In genomic region chr7:14841086-14841485, GRCh38 we compare ENCODE assay signal across 21 cellular contexts.
DNase-seq lines count a peak whose midpoint lies in the region; ATAC-seq and TF ChIP-seq lines count a peak whose summit lies in the region.
"Had no signal": no experiment of that assay in that cellular context is flagged by ENCODE, and none has a peak within 500 bp of the region (broad histone marks: within the 10 kb centered on the region; RNA-seq: fewer than 3 reads in every experiment).

No MANE protein-coding gene starts in this region.

- H3K9ac ChIP-seq in SK-N-SH (no peak overlapping the region; the same call in 1 of the 2 replicates), smooth muscle cell (ENCODE audit: low read depth) (no peak overlapping the region)
- H3K9ac ChIP-seq: BLaER1 treated with 17β-estradiol and CSF1 and Interleukin-3, amounts not matched to agents 10 nM and 100 nM had no signal

- H2AFZ ChIP-seq in SK-N-SH (ENCODE audit: low read depth) (peak overlapping the region; percentile 74; the same call in 1 of the 2 replicates), osteoblast (ENCODE audit: low read length) (peak overlapping the region; percentile 43), smooth muscle cell (ENCODE audit: low read depth) (peak overlapping the region; percentile 17)

- DNase-seq in SK-N-SH (no peak), caudate nucleus (lab: John Stamatoyannopoulos, UW) (no peak), osteoblast (ENCODE audit: insufficient read length, low spot score, missing footprints) (no peak), smooth muscle cell (lab: John Stamatoyannopoulos, UW; ENCODE audit: unreplicated experiment) (no peak), amniotic stem cell (lab: John Stamatoyannopoulos, UW) (no peak), DMS53 treated with DMSO at 0.1 percent for 48 hours (lab: John Stamatoyannopoulos, UW; ENCODE audit: unreplicated experiment) (no peak)
- DNase-seq: ACHN; AML-193; BE2C; CD4-positive, alpha-beta T cell; COR-L47; DMS153; DMS79; GDM1; GOT3 had no signal

- H3K27me3 ChIP-seq in SK-N-SH (ENCODE audit: insufficient read depth) (no peaks in the 10 kb centered on the region), osteoblast (ENCODE audit: insufficient read depth, low read length) (no peaks in the 10 kb centered on the region), smooth muscle cell (ENCODE audit: low read depth) (no peaks in the 10 kb centered on the region)
- H3K27me3 ChIP-seq: BE2C; BLaER1 treated with 17β-estradiol and CSF1 and Interleukin-3, amounts not matched to agents 10 nM and 100 nM had no signal

- CTCF ChIA-PET in SK-N-SH (lab: Yijun Ruan, JAX): interaction anchor here (0.6 to 0.9 kb wide), 2 partner anchors 11 to 122 kb away, joined by 3 to 4 read pairs; no protein-coding TSS in a partner anchor

- H3K4me2 ChIP-seq in SK-N-SH (peak overlapping the region; percentile 30), osteoblast (ENCODE audit: insufficient read depth, low read length) (peak overlapping the region; percentile 31), smooth muscle cell (no peak overlapping the region)
- H3K4me2 ChIP-seq: BLaER1 treated with 17β-estradiol and CSF1 and Interleukin-3, amounts not matched to agents 10 nM and 100 nM had no signal

- no peak for TF ChIP-seq RAD21 in SK-N-SH (IDR thresholded peaks at IDR 0.05; ENCODE audit: low read length)

- H3K36me3 ChIP-seq in SK-N-SH (replicated peaks in 1 of 2; ENCODE audit: control insufficient read depth in 1 of 2, insufficient read depth in 2 of 2, low read length in 1 of 2) (no peaks in the 10 kb centered on the region), osteoblast (ENCODE audit: insufficient read depth, low read length) (no peaks in the 10 kb centered on the region), smooth muscle cell (ENCODE audit: low read depth) (no peaks in the 10 kb centered on the region)
- H3K36me3 ChIP-seq: BE2C; BLaER1 treated with 17β-estradiol and CSF1 and Interleukin-3, amounts not matched to agents 10 nM and 100 nM; HAP-1 had no signal

- ATAC-seq in SK-N-SH treated with all-trans-retinoic acid at 6 μM for 48 hours (no peak), HG03442 (IDR thresholded peaks at IDR 0.05; ENCODE audit: unreplicated experiment) (no peak)
- ATAC-seq: GM12878 had no signal

- no peak for TF ChIP-seq CTCF in SK-N-SH (IDR thresholded peaks at IDR 0.05)
- TF ChIP-seq CTCF in osteoblast (IDR thresholded peaks at IDR 0.05; ENCODE audit: extremely low read depth, low read depth, low read length): no peak
- TF ChIP-seq CTCF in smooth muscle cell (IDR thresholded peaks at IDR 0.05; ENCODE audit: borderline replicate concordance, insufficient read depth, poor library complexity, severe bottlenecking): no peak

- H4K20me1 ChIP-seq in SK-N-SH (ENCODE audit: insufficient read depth) (no peaks in the 10 kb centered on the region), osteoblast (ENCODE audit: insufficient read depth, low read length) (no peaks in the 10 kb centered on the region), smooth muscle cell (ENCODE audit: low read depth) (no peaks in the 10 kb centered on the region)
- H4K20me1 ChIP-seq: BLaER1 treated with 17β-estradiol and CSF1 and Interleukin-3, amounts not matched to agents 10 nM and 100 nM had no signal

- WGBS in SK-N-SH (ENCODE audit: low lambda C conversion rate): 81% methylated on average over 2 of the region's 2 CpGs
- WGBS in smooth muscle cell (ENCODE audit: low lambda C conversion rate): 94% methylated on average over 2 of the region's 2 CpGs

- no peak for TF ChIP-seq EP300 in SK-N-SH (IDR thresholded peaks at IDR 0.05; ENCODE audit: borderline replicate concordance in 1 of 2, low read depth in 1 of 2, low read length in 1 of 2)

- peaks cover 33% of the 10 kb centered on the region for H3F3A ChIP-seq in SK-N-SH (replicated peaks; ENCODE audit: insufficient read depth)
- H3F3A ChIP-seq in smooth muscle cell (ENCODE audit: low read depth): no peaks in the 10 kb centered on the region

- 0 out of 4 replicates have a peak overlapping the region, but pooled peaks of 1 of the 2 experiments have one; percentile 9 for H3K4me3 ChIP-seq in SK-N-SH (ENCODE audit: low read depth in 2 of 2, low read length in 1 of 2)
- no peak overlapping the region for H3K4me3 ChIP-seq in osteoblast (ENCODE audit: insufficient read depth, low read length)
- H3K4me3 ChIP-seq in smooth muscle cell: no peak overlapping the region
- H3K4me3 ChIP-seq: BLaER1 treated with 17β-estradiol and CSF1 and Interleukin-3, amounts not matched to agents 10 nM and 100 nM; GM12878; HAP-1 had no signal

- no peaks in the 10 kb centered on the region for H3K9me2 ChIP-seq in SK-N-SH

- POLR2A ChIA-PET in SK-N-SH (lab: Yijun Ruan, JAX): no interaction called here

- peaks cover 7 to 41% of the 10 kb centered on the region in 2 experiments; a peak in 3 of 4 replicates for H3K4me1 ChIP-seq in SK-N-SH (ENCODE audit: control insufficient read depth in 1 of 2, insufficient read depth in 2 of 2, low read depth in 1 of 2, low read length in 1 of 2)
- peaks cover 47% of the 10 kb centered on the region for H3K4me1 ChIP-seq in osteoblast (ENCODE audit: insufficient read depth, low read length)
- peaks cover 4% of the 10 kb centered on the region for H3K4me1 ChIP-seq in smooth muscle cell (ENCODE audit: low read depth)
- H3K4me1 ChIP-seq: BLaER1 treated with 17β-estradiol and CSF1 and Interleukin-3, amounts not matched to agents 10 nM and 100 nM; HAP-1 had no signal

- H3K79me2 ChIP-seq in SK-N-SH (ENCODE audit: insufficient read depth) (no peaks in the 10 kb centered on the region), osteoblast (ENCODE audit: insufficient read depth, low read length) (no peaks in the 10 kb centered on the region), smooth muscle cell (ENCODE audit: low read depth) (no peaks in the 10 kb centered on the region)

- H3K27ac ChIP-seq in SK-N-SH (ENCODE audit: low read depth in 2 of 2, low read length in 1 of 2): peak overlapping the region in 1 of 2 experiments; percentile 62; a peak in 2 of 4 replicates
- peak overlapping the region; percentile 41 for H3K27ac ChIP-seq in caudate nucleus (ENCODE audit: low read depth, low read length)
- peak overlapping the region; percentile 68 for H3K27ac ChIP-seq in osteoblast (ENCODE audit: low read depth, low read length)
- H3K27ac ChIP-seq in smooth muscle cell (ENCODE audit: low read depth): no peak overlapping the region
- H3K27ac ChIP-seq: 22Rv1; BLaER1 treated with 17β-estradiol and CSF1 and Interleukin-3, amounts not matched to agents 10 nM and 100 nM had no signal

- no peaks in the 10 kb centered on the region for H3K9me3 ChIP-seq in SK-N-SH
- no peaks in the 10 kb centered on the region for H3K9me3 ChIP-seq in osteoblast (ENCODE audit: low read depth, low read length)
- no peaks in the 10 kb centered on the region for H3K9me3 ChIP-seq in smooth muscle cell (replicated peaks; ENCODE audit: low read depth)
- H3K9me3 ChIP-seq: BE2C; BLaER1 treated with 17β-estradiol and CSF1 and Interleukin-3, amounts not matched to agents 10 nM and 100 nM; HAP-1 had no signal

TF ChIP-seq in SK-N-SH, 30 proteins besides CTCF, POLR2A, EP300 and RAD21:
- TF ChIP-seq JUND (IDR thresholded peaks at IDR 0.05) (no peak), FOSL2 (IDR thresholded peaks at IDR 0.05; ENCODE audit: borderline replicate concordance, low read depth) (no peak; the same call in 1 of the 2 replicates), TAF1 (IDR thresholded peaks at IDR 0.05; ENCODE audit: borderline replicate concordance, low read depth, low read length) (no peak), FOXJ3 (CRISPR knock-in tag; IDR thresholded peaks at IDR 0.05) (no peak)
- TF ChIP-seq, protein P1, sequence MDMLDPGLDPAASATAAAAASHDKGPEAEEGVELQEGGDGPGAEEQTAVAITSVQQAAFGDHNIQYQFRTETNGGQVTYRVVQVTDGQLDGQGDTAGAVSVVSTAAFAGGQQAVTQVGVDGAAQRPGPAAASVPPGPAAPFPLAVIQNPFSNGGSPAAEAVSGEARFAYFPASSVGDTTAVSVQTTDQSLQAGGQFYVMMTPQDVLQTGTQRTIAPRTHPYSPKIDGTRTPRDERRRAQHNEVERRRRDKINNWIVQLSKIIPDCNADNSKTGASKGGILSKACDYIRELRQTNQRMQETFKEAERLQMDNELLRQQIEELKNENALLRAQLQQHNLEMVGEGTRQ (IDR thresholded peaks at IDR 0.05; ENCODE audit: borderline replicate concordance, low read depth, low read length): no peak

TF ChIP-seq in SK-N-SH treated with all-trans-retinoic acid at 6 μM for 48 hours, 23 proteins besides CTCF, POLR2A, EP300 and RAD21:
- TF ChIP-seq TCF4 (CRISPR knock-in tag; IDR thresholded peaks at IDR 0.05; ENCODE audit: borderline replicate concordance) (no peak), ZNF565 (CRISPR knock-in tag; conservative IDR thresholded peaks at IDR 0.05; ENCODE audit: low read depth) (no peak), ARNTL (CRISPR knock-in tag; IDR thresholded peaks at IDR 0.05; ENCODE audit: borderline replicate concordance, low read depth) (no peak), CSDC2 (CRISPR knock-in tag; IDR thresholded peaks at IDR 0.05) (no peak), ZNF70 (CRISPR knock-in tag; IDR thresholded peaks at IDR 0.05) (no peak)
- TF ChIP-seq, protein P2, sequence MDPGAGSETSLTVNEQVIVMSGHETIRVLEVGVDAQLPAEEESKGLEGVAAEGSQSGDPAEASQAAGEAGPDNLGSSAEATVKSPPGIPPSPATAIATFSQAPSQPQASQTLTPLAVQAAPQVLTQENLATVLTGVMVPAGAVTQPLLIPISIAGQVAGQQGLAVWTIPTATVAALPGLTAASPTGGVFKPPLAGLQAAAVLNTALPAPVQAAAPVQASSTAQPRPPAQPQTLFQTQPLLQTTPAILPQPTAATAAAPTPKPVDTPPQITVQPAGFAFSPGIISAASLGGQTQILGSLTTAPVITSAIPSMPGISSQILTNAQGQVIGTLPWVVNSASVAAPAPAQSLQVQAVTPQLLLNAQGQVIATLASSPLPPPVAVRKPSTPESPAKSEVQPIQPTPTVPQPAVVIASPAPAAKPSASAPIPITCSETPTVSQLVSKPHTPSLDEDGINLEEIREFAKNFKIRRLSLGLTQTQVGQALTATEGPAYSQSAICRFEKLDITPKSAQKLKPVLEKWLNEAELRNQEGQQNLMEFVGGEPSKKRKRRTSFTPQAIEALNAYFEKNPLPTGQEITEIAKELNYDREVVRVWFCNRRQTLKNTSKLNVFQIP (CRISPR knock-in tag; IDR thresholded peaks at IDR 0.05; ENCODE audit: borderline replicate concordance, low read depth): no peak

Comparison
In these comparisons a context has a peak if more than half of its experiments do, and no peak if none do; other contexts are left out.
1. H2AFZ ChIP-seq: peak in every context shown above with its lines; median percentile 74 in SK-N-SH; 43 in osteoblast; 17 in smooth muscle cell.